1 cellular context compared by ENCODE assay signal in genomic region chr4:135941671-135942070, GRCh38.
A peak's percentile ranks its signal among the peaks of the same experiment; 100 is the strongest.
TF ChIP-seq lines count a peak whose summit lies in the region.

No MANE protein-coding gene starts in this region.

TF ChIP-seq in HepG2, 621 proteins besides CTCF, POLR2A, EP300 and RAD21 (continued from another document):
- TF ChIP-seq, protein P1, sequence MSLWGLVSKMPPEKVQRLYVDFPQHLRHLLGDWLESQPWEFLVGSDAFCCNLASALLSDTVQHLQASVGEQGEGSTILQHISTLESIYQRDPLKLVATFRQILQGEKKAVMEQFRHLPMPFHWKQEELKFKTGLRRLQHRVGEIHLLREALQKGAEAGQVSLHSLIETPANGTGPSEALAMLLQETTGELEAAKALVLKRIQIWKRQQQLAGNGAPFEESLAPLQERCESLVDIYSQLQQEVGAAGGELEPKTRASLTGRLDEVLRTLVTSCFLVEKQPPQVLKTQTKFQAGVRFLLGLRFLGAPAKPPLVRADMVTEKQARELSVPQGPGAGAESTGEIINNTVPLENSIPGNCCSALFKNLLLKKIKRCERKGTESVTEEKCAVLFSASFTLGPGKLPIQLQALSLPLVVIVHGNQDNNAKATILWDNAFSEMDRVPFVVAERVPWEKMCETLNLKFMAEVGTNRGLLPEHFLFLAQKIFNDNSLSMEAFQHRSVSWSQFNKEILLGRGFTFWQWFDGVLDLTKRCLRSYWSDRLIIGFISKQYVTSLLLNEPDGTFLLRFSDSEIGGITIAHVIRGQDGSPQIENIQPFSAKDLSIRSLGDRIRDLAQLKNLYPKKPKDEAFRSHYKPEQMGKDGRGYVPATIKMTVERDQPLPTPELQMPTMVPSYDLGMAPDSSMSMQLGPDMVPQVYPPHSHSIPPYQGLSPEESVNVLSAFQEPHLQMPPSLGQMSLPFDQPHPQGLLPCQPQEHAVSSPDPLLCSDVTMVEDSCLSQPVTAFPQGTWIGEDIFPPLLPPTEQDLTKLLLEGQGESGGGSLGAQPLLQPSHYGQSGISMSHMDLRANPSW (CRISPR knock-in tag; IDR thresholded peaks at IDR 0.05; ENCODE audit: borderline replicate concordance): no peak
- TF ChIP-seq POLR2AphosphoS2 (IDR thresholded peaks at IDR 0.05; ENCODE audit: low read depth, low read length) (no peak), HNRNPL (IDR thresholded peaks at IDR 0.05; ENCODE audit: low read depth, low read length) (no peak), MAFK (conservative IDR thresholded peaks at IDR 0.05 in 1 of 2, IDR thresholded peaks at IDR 0.05 in 1 of 2; ENCODE audit: low read length in 2 of 2) (peak; percentile 2 to 65; a peak in 2 of 4 replicates), IKZF1 (IDR thresholded peaks at IDR 0.05) (no peak), ZNF619 (CRISPR knock-in tag; IDR thresholded peaks at IDR 0.05) (no peak)
TF ChIP-seq in HepG2: peak in this region for 2.
